8 cellular contexts compared by ENCODE assay signal in the genomic region with DNA sequence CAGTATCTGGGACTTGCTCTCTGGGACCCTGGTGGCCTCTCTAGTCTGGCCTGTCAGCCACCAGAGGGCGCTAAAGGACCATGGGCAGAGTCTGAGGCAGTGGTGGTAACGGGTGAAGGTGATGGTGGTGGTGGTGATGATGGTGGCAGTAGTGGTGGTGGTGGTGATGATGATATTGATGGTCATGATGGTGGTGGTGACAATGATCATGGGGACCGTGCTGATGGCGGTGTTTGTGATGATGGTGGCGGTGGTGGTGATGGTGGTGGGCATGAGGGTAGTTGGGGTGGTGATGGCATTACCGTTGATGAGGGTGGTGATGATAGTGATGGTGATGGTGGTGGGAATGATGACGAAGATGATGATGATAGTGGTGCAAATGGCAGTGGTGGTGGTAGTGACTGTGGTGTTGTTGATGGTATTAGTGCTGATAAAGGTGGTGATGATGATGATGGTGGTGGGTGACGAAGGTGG. TPM values are rescaled to one million over a fixed set of nuclear protein-coding genes. Genes with fewer than 3 reads are reported as not detected.
DNase-seq lines count a peak whose midpoint lies in the region; ATAC-seq and TF ChIP-seq lines count a peak whose summit lies in the region.

No MANE protein-coding gene starts in this region.

- H3K27me3 ChIP-seq in gastroesophageal sphincter (peaks cover 31% of the 10 kb centered on the region), upper lobe of right lung (no peaks in the 10 kb centered on the region)

- DNase-seq in AG10803 (ENCODE audit: low read depth) (peak; percentile 25), HCEC 1CT (peak; percentile 12), OCI-M1 (lab: John Stamatoyannopoulos, UW) (peak; percentile 80), pons (ENCODE audit: low spot score) (peak; percentile 61), upper lobe of right lung (peak; percentile 89)
- peak; percentile 62 for DNase-seq in activated T-helper 2 cell treated with anti-CD3 and anti-CD28 coated beads, Interferon-gamma antibody, Interleukin-2, Interleukin-4, amounts not matched to agents 10 μg/mL and 5 μg/mL and 100 μg/mL, durations not matched to agents 14 hours and 24 hours and 36 hours (ENCODE audit: low spot score)

- no peak for TF ChIP-seq POLR2A in gastroesophageal sphincter (IDR thresholded peaks at IDR 0.05)

- ATAC-seq in gastroesophageal sphincter = peak; percentile 57
- peak; percentile 84 for ATAC-seq in upper lobe of right lung
- ATAC-seq in HG03159 (IDR thresholded peaks at IDR 0.05; ENCODE audit: unreplicated experiment) = no peak

- H3K27ac ChIP-seq in gastroesophageal sphincter (no peak overlapping the region), upper lobe of right lung (no peak overlapping the region)

- no peaks in the 10 kb centered on the region for H3K36me3 Mint-ChIP-seq in activated T-helper 2 cell treated with anti-CD3 and anti-CD28 coated beads, Interferon-gamma antibody, Interleukin-2, Interleukin-4, amounts not matched to agents 10 μg/mL and 5 μg/mL and 100 μg/mL, durations not matched to agents 14 hours and 24 hours and 36 hours (ENCODE audit: low read depth)

- H3K27me3 Mint-ChIP-seq in activated T-helper 2 cell treated with anti-CD3 and anti-CD28 coated beads, Interferon-gamma antibody, Interleukin-2, Interleukin-4, amounts not matched to agents 10 μg/mL and 5 μg/mL and 100 μg/mL, durations not matched to agents 14 hours and 24 hours and 36 hours (ENCODE audit: low read depth) = no peaks in the 10 kb centered on the region

- H3K4me3 Mint-ChIP-seq in activated T-helper 2 cell treated with anti-CD3 and anti-CD28 coated beads, Interferon-gamma antibody, Interleukin-2, Interleukin-4, amounts not matched to agents 10 μg/mL and 5 μg/mL and 100 μg/mL, durations not matched to agents 14 hours and 24 hours and 36 hours (ENCODE audit: low read depth) = no peak overlapping the region

- no peaks in the 10 kb centered on the region for H3K4me1 Mint-ChIP-seq in activated T-helper 2 cell treated with anti-CD3 and anti-CD28 coated beads, Interferon-gamma antibody, Interleukin-2, Interleukin-4, amounts not matched to agents 10 μg/mL and 5 μg/mL and 100 μg/mL, durations not matched to agents 14 hours and 24 hours and 36 hours (ENCODE audit: low read depth)

- H3K4me1 ChIP-seq in gastroesophageal sphincter (no peaks in the 10 kb centered on the region), upper lobe of right lung (no peaks in the 10 kb centered on the region)

- H3K36me3 ChIP-seq in gastroesophageal sphincter (no peaks in the 10 kb centered on the region), upper lobe of right lung (no peaks in the 10 kb centered on the region)

- H3K9me3 ChIP-seq in gastroesophageal sphincter = no peaks in the 10 kb centered on the region
- H3K9me3 ChIP-seq in upper lobe of right lung = no peaks in the 10 kb centered on the region

- H3K4me3 ChIP-seq in AG10803 (ENCODE audit: low read length) = no peak overlapping the region
- H3K4me3 ChIP-seq in gastroesophageal sphincter = no peak overlapping the region
- H3K4me3 ChIP-seq in upper lobe of right lung = no peak overlapping the region

- no peaks in the 10 kb centered on the region for H3K9me3 Mint-ChIP-seq in activated T-helper 2 cell treated with anti-CD3 and anti-CD28 coated beads, Interferon-gamma antibody, Interleukin-2, Interleukin-4, amounts not matched to agents 10 μg/mL and 5 μg/mL and 100 μg/mL, durations not matched to agents 14 hours and 24 hours and 36 hours

- WGBS in gastroesophageal sphincter (ENCODE audit: low coverage in 1 of 2), 2 donors = 57 to 65% methylated on average over 8 of the region's 8 CpGs

- intact Hi-C loops in activated T-helper 2 cell treated with anti-CD3 and anti-CD28 coated beads, Interferon-gamma antibody, Interleukin-2, Interleukin-4, amounts not matched to agents 10 μg/mL and 5 μg/mL and 100 μg/mL, durations not matched to agents 14 hours and 24 hours and 36 hours (cut with micrococcal nuclease) = loop anchor here (5.0 kb wide), 1 partner anchor 459 kb away; a partner anchor contains a TSS
- intact Hi-C loops in upper lobe of right lung (cut with DNase I) = loop anchor here (2.0 kb wide), 1 partner anchor 102 kb away; no protein-coding TSS in a partner anchor

- TF ChIP-seq EP300 in gastroesophageal sphincter (IDR thresholded peaks at IDR 0.05) = no peak

- H3K27ac Mint-ChIP-seq in activated T-helper 2 cell treated with anti-CD3 and anti-CD28 coated beads, Interferon-gamma antibody, Interleukin-2, Interleukin-4, amounts not matched to agents 10 μg/mL and 5 μg/mL and 100 μg/mL, durations not matched to agents 14 hours and 24 hours and 36 hours = no peak overlapping the region

- TF ChIP-seq CTCF in AG10803 (conservative IDR thresholded peaks at IDR 0.05; ENCODE audit: low read length) = peak; percentile 71
- TF ChIP-seq CTCF in gastroesophageal sphincter (IDR thresholded peaks at IDR 0.05) = peak in 3 of 4 experiments; percentile 62 to 75 (median 72)
- peak; percentile 87 for TF ChIP-seq CTCF in upper lobe of right lung (IDR thresholded peaks at IDR 0.05)

RNA-seq across cellular contexts. Expression of a gene that starts 16.0 kb away (rescaled TPM):
- total RNA-seq in activated T-helper 2 cell treated with anti-CD3 and anti-CD28 coated beads, Interferon-gamma antibody, Interleukin-2, Interleukin-4, amounts not matched to agents 10 μg/mL and 5 μg/mL and 100 μg/mL, durations not matched to agents 14 hours and 24 hours and 36 hours = not detected in 2 replicates
- total RNA-seq in gastroesophageal sphincter (not detected), upper lobe of right lung (not detected)

RNA-seq across cellular contexts. Expression of a gene that starts 16.4 kb away (rescaled TPM):
- total RNA-seq in activated T-helper 2 cell treated with anti-CD3 and anti-CD28 coated beads, Interferon-gamma antibody, Interleukin-2, Interleukin-4, amounts not matched to agents 10 μg/mL and 5 μg/mL and 100 μg/mL, durations not matched to agents 14 hours and 24 hours and 36 hours = 3.4 and 4.0 TPM in 2 replicates
- total RNA-seq in gastroesophageal sphincter = 10 to 100 TPM in 1 of 4 donors, 1 to 10 TPM in 3; 2.6 to 12.7 (median 4.9) TPM
- 52.9 TPM for total RNA-seq in upper lobe of right lung

RNA-seq across cellular contexts. Expression of a gene that starts 27.8 kb away (rescaled TPM):
- 46.6 and 48.9 TPM in 2 replicates for total RNA-seq in activated T-helper 2 cell treated with anti-CD3 and anti-CD28 coated beads, Interferon-gamma antibody, Interleukin-2, Interleukin-4, amounts not matched to agents 10 μg/mL and 5 μg/mL and 100 μg/mL, durations not matched to agents 14 hours and 24 hours and 36 hours
- total RNA-seq in gastroesophageal sphincter = 10 to 100 TPM; 54.8 to 70.2 (median 66.3) TPM
- 40.6 TPM for total RNA-seq in upper lobe of right lung

RNA-seq across cellular contexts. Expression of a gene that starts 51.2 kb away (rescaled TPM):
- total RNA-seq in activated T-helper 2 cell treated with anti-CD3 and anti-CD28 coated beads, Interferon-gamma antibody, Interleukin-2, Interleukin-4, amounts not matched to agents 10 μg/mL and 5 μg/mL and 100 μg/mL, durations not matched to agents 14 hours and 24 hours and 36 hours = 211 and 219 TPM in 2 replicates
- 100 to 1,000 TPM; 327 to 576 (median 541) TPM for total RNA-seq in gastroesophageal sphincter
- total RNA-seq in upper lobe of right lung = 801 TPM

Comparison
In these comparisons a context has a peak if more than half of its experiments do, and no peak if none do; other contexts are left out.
1. DNase-seq: peak in every context shown above with its lines; median percentile 89 in upper lobe of right lung; 80 in OCI-M1; 62 in activated T-helper 2 cell treated with anti-CD3 and anti-CD28 coated beads, Interferon-gamma antibody, Interleukin-2, Interleukin-4, amounts not matched to agents 10 μg/mL and 5 μg/mL and 100 μg/mL, durations not matched to agents 14 hours and 24 hours and 36 hours; 61 in pons; 25 in AG10803; 12 in HCEC 1CT.